ENCODE assay signal across 1 cellular context in the genomic region with DNA sequence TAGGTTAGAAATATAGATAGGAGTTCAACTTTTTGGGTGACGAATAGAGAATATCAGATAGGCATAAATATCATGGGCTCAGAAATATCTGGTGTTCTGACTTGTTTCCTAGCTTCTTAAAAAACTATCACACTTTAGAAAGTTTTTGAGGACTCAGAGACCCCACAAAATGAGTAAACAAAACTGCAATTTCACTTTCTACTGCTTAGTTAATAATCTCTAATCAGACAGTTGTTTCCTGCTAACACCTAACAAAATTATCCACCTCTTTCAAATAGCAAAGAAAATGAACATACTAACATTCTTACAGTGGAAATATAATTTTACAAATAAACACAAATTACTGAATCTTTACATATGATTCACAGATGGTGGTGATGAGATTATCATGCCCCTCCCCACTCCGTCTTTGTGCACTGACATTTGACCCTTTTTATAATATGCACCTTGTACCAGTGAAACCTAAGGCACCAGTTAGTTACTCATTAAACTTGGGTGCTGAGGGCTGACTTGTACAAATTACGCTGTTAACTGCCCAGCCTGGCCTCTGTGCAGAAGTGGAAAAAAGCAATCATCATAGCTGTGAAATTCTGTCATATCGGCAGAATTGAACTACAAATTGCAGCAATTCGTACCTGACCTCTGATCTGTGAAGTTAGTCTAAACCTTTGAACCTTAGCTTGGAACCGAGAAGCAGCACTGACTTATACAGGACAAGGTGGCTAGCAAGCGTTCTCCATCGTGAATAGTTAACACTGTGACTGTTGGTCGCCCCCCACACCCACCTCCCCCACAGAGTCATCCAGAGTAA.
TF ChIP-seq lines count a peak whose summit lies in the region.

No MANE protein-coding gene starts in this region.

TF ChIP-seq in liver, 16 proteins besides CTCF, POLR2A, EP300 and RAD21 (continued from another document):
- peak; percentile 85 for TF ChIP-seq ZBTB33 (IDR thresholded peaks at IDR 0.05)
- peak; percentile 99 for TF ChIP-seq SP1 (IDR thresholded peaks at IDR 0.05)
- TF ChIP-seq YY1 (IDR thresholded peaks at IDR 0.05), result peak; percentile 89
- TF ChIP-seq, protein P1, sequence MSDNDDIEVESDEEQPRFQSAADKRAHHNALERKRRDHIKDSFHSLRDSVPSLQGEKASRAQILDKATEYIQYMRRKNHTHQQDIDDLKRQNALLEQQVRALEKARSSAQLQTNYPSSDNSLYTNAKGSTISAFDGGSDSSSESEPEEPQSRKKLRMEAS (IDR thresholded peaks at IDR 0.05), result peak; percentile 86
- TF ChIP-seq FOXA2 (IDR thresholded peaks at IDR 0.05), result peak; percentile 66
- peak; percentile 100 for TF ChIP-seq JUND (IDR thresholded peaks at IDR 0.05)
- peak; percentile 91 for TF ChIP-seq FOXA1 (IDR thresholded peaks at IDR 0.05)
- TF ChIP-seq TAF1 (conservative IDR thresholded peaks at IDR 0.05), result peak; percentile 91
TF ChIP-seq in liver: peak in this region for 15.
